Comparison of ENCODE assay signal across 2 cellular contexts in genomic region chr5:151682751-151683331, GRCh38.
TF ChIP-seq lines count a peak whose summit lies in the region.

No MANE protein-coding gene starts in this region.

TF ChIP-seq in GM23338, 12 proteins besides CTCF, POLR2A, EP300 and RAD21 (continued from another document):
- TF ChIP-seq, protein P1, sequence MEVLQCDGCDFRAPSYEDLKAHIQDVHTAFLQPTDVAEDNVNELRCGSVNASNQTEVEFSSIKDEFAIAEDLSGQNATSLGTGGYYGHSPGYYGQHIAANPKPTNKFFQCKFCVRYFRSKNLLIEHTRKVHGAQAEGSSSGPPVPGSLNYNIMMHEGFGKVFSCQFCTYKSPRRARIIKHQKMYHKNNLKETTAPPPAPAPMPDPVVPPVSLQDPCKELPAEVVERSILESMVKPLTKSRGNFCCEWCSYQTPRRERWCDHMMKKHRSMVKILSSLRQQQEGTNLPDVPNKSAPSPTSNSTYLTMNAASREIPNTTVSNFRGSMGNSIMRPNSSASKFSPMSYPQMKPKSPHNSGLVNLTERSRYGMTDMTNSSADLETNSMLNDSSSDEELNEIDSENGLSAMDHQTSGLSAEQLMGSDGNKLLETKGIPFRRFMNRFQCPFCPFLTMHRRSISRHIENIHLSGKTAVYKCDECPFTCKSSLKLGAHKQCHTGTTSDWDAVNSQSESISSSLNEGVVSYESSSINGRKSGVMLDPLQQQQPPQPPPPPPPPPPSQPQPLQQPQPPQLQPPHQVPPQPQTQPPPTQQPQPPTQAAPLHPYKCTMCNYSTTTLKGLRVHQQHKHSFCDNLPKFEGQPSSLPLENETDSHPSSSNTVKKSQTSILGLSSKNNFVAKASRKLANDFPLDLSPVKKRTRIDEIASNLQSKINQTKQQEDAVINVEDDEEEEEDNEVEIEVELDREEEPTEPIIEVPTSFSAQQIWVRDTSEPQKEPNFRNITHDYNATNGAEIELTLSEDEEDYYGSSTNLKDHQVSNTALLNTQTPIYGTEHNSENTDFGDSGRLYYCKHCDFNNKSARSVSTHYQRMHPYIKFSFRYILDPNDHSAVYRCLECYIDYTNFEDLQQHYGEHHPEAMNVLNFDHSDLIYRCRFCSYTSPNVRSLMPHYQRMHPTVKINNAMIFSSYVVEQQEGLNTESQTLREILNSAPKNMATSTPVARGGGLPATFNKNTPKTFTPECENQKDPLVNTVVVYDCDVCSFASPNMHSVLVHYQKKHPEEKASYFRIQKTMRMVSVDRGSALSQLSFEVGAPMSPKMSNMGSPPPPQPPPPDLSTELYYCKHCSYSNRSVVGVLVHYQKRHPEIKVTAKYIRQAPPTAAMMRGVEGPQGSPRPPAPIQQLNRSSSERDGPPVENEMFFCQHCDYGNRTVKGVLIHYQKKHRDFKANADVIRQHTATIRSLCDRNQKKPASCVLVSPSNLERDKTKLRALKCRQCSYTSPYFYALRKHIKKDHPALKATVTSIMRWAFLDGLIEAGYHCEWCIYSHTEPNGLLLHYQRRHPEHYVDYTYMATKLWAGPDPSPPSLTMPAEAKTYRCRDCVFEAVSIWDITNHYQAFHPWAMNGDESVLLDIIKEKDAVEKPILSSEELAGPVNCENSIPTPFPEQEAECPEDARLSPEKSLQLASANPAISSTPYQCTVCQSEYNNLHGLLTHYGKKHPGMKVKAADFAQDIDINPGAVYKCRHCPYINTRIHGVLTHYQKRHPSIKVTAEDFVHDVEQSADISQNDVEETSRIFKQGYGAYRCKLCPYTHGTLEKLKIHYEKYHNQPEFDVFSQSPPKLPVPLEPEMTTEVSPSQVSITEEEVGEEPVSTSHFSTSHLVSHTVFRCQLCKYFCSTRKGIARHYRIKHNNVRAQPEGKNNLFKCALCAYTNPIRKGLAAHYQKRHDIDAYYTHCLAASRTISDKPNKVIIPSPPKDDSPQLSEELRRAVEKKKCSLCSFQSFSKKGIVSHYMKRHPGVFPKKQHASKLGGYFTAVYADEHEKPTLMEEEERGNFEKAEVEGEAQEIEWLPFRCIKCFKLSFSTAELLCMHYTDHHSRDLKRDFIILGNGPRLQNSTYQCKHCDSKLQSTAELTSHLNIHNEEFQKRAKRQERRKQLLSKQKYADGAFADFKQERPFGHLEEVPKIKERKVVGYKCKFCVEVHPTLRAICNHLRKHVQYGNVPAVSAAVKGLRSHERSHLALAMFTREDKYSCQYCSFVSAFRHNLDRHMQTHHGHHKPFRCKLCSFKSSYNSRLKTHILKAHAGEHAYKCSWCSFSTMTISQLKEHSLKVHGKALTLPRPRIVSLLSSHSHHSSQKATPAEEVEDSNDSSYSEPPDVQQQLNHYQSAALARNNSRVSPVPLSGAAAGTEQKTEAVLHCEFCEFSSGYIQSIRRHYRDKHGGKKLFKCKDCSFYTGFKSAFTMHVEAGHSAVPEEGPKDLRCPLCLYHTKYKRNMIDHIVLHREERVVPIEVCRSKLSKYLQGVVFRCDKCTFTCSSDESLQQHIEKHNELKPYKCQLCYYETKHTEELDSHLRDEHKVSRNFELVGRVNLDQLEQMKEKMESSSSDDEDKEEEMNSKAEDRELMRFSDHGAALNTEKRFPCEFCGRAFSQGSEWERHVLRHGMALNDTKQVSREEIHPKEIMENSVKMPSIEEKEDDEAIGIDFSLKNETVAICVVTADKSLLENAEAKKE (CRISPR knock-in tag; IDR thresholded peaks at IDR 0.05): no peak
- TF ChIP-seq POLR2AphosphoS5 (IDR thresholded peaks at IDR 0.05; ENCODE audit: low read depth) (no peak), ETS1 (IDR thresholded peaks at IDR 0.05) (no peak), JUNB (IDR thresholded peaks at IDR 0.05; ENCODE audit: unreplicated experiment) (no peak), CREB1 (CRISPR knock-in tag; IDR thresholded peaks at IDR 0.05; ENCODE audit: low read depth) (no peak), REST (IDR thresholded peaks at IDR 0.05; ENCODE audit: unreplicated experiment) (no peak), STAT1 (IDR thresholded peaks at IDR 0.05; ENCODE audit: unreplicated experiment) (no peak), ZNF114 (CRISPR knock-in tag; IDR thresholded peaks at IDR 0.05) (no peak), NANOG (IDR thresholded peaks at IDR 0.05; ENCODE audit: borderline replicate concordance) (no peak), EZH2phosphoT487 (IDR thresholded peaks at IDR 0.05; ENCODE audit: unreplicated experiment) (no peak), EZH2 (IDR thresholded peaks at IDR 0.05; ENCODE audit: low read depth, unreplicated experiment) (no peak)
TF ChIP-seq in GM23338: peak in this region for 0.

TF ChIP-seq in K562, 482 proteins besides CTCF, POLR2A, EP300 and RAD21 (continued from another document):
- TF ChIP-seq, protein P2, sequence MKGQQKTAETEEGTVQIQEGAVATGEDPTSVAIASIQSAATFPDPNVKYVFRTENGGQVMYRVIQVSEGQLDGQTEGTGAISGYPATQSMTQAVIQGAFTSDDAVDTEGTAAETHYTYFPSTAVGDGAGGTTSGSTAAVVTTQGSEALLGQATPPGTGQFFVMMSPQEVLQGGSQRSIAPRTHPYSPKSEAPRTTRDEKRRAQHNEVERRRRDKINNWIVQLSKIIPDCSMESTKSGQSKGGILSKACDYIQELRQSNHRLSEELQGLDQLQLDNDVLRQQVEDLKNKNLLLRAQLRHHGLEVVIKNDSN (CRISPR knock-in tag; IDR thresholded peaks at IDR 0.05): peak; percentile 11; the same call in 1 of the 2 replicates
- no peak for TF ChIP-seq BCLAF1 (IDR thresholded peaks at IDR 0.05; ENCODE audit: borderline replicate concordance in 1 of 2, control insufficient read depth in 1 of 2, low read depth in 2 of 2, low read length in 1 of 2)
- TF ChIP-seq, protein P3, sequence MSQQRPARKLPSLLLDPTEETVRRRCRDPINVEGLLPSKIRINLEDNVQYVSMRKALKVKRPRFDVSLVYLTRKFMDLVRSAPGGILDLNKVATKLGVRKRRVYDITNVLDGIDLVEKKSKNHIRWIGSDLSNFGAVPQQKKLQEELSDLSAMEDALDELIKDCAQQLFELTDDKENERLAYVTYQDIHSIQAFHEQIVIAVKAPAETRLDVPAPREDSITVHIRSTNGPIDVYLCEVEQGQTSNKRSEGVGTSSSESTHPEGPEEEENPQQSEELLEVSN (IDR thresholded peaks at IDR 0.05; ENCODE audit: borderline replicate concordance in 1 of 2, extremely low read depth in 1 of 2, insufficient read depth in 1 of 2, insufficient read length in 1 of 2, low read depth in 1 of 2, low read length in 1 of 2, poor library complexity in 1 of 2, severe bottlenecking in 1 of 2): peak in 1 of 2 experiments; percentile 20
- no peak for TF ChIP-seq FOXK1 (CRISPR knock-in tag; IDR thresholded peaks at IDR 0.05; ENCODE audit: borderline replicate concordance)
- no peak for TF ChIP-seq ZNF12 (CRISPR knock-in tag; IDR thresholded peaks at IDR 0.05)
